Comparison of ENCODE assay signal across 1 cellular context in the genomic region with DNA sequence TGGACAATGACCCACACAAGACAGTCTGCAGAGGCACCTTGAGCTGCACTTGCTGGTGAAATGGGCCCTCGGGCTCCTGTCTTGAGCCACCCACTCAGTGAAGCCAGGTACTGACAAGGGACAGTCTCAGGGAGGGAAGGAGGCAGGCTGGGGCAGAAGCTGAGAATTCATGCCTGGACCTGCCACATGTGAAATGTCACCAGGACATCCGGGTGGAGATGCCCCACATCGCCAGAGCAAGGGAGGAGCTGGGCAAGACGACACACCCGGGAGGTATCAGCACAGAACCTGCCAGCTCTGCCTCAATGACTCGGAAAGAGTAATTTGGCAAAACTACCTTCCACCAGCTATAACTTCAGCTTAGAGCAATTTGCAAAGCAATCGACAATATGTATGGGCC.
TF ChIP-seq lines count a peak whose summit lies in the region.

No MANE protein-coding gene starts in this region.

TF ChIP-seq in GM23338, 12 proteins besides CTCF, POLR2A, EP300 and RAD21:
- TF ChIP-seq ETS1 (IDR thresholded peaks at IDR 0.05), result no peak
- TF ChIP-seq JUNB (IDR thresholded peaks at IDR 0.05; ENCODE audit: unreplicated experiment), result no peak
- TF ChIP-seq, protein P1, sequence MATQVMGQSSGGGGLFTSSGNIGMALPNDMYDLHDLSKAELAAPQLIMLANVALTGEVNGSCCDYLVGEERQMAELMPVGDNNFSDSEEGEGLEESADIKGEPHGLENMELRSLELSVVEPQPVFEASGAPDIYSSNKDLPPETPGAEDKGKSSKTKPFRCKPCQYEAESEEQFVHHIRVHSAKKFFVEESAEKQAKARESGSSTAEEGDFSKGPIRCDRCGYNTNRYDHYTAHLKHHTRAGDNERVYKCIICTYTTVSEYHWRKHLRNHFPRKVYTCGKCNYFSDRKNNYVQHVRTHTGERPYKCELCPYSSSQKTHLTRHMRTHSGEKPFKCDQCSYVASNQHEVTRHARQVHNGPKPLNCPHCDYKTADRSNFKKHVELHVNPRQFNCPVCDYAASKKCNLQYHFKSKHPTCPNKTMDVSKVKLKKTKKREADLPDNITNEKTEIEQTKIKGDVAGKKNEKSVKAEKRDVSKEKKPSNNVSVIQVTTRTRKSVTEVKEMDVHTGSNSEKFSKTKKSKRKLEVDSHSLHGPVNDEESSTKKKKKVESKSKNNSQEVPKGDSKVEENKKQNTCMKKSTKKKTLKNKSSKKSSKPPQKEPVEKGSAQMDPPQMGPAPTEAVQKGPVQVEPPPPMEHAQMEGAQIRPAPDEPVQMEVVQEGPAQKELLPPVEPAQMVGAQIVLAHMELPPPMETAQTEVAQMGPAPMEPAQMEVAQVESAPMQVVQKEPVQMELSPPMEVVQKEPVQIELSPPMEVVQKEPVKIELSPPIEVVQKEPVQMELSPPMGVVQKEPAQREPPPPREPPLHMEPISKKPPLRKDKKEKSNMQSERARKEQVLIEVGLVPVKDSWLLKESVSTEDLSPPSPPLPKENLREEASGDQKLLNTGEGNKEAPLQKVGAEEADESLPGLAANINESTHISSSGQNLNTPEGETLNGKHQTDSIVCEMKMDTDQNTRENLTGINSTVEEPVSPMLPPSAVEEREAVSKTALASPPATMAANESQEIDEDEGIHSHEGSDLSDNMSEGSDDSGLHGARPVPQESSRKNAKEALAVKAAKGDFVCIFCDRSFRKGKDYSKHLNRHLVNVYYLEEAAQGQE (IDR thresholded peaks at IDR 0.05; ENCODE audit: unreplicated experiment), result no peak
- no peak for TF ChIP-seq POLR2AphosphoS5 (IDR thresholded peaks at IDR 0.05; ENCODE audit: low read depth)
- no peak for TF ChIP-seq STAT1 (IDR thresholded peaks at IDR 0.05; ENCODE audit: unreplicated experiment)
- no peak for TF ChIP-seq NANOG (IDR thresholded peaks at IDR 0.05; ENCODE audit: borderline replicate concordance)
- no peak for TF ChIP-seq CREB1 (CRISPR knock-in tag; IDR thresholded peaks at IDR 0.05; ENCODE audit: low read depth)
- TF ChIP-seq EZH2 (IDR thresholded peaks at IDR 0.05; ENCODE audit: low read depth, unreplicated experiment), result no peak
- TF ChIP-seq ZNF114 (CRISPR knock-in tag; IDR thresholded peaks at IDR 0.05), result no peak
- TF ChIP-seq ZNF462 (CRISPR knock-in tag; IDR thresholded peaks at IDR 0.05), result no peak
- TF ChIP-seq ZNF331 (CRISPR knock-in tag; IDR thresholded peaks at IDR 0.05; ENCODE audit: low read depth), result no peak
